24 cellular contexts compared by ENCODE assay signal in genomic region chr22:30809086-30809485, GRCh38.
DNase-seq lines count a peak whose midpoint lies in the region; ATAC-seq lines count a peak whose summit lies in the region.
"Had no signal": no experiment of that assay in that cellular context is flagged by ENCODE, and none has a peak within 500 bp of the region (broad histone marks: within the 10 kb centered on the region; RNA-seq: fewer than 3 reads in every experiment).

No MANE protein-coding gene starts in this region.

- no peak for ATAC-seq in HG03175 (IDR thresholded peaks at IDR 0.05; ENCODE audit: unreplicated experiment)
- no peak for ATAC-seq in GM19035 (IDR thresholded peaks at IDR 0.05; ENCODE audit: unreplicated experiment)
- ATAC-seq: A549, gastrocnemius medialis, lower lobe of right lung, mucosa of descending colon had no signal

- DNase-seq in Daoy (ENCODE audit: low read depth): peak; percentile 28
- DNase-seq in M059J (ENCODE audit: low read depth): peak; percentile 65
- peak; percentile 28 for DNase-seq in astrocyte of the hippocampus (ENCODE audit: low read depth, low spot score)
- peak; percentile 7 for DNase-seq in iris pigment epithelial cell (ENCODE audit: low read depth)
- DNase-seq in COR-L47 (lab: John Stamatoyannopoulos, UW): no peak
- DNase-seq in SIG-M5 treated with dmso at 0.1 percent for 504 hours (lab: John Stamatoyannopoulos, UW; ENCODE audit: unreplicated experiment): no peak
- DNase-seq: activated CD4-positive, alpha-beta T cell treated with anti-CD3 and anti-CD28 coated beads for 1 hour; activated gamma-delta T cell; CD4-positive, alpha-beta memory T cell; DMS 273 treated with DMSO at 0.1 percent for 48 hours; erythroblast; gastrocnemius medialis; H9; lower lobe of right lung; mucosa of descending colon; NCI-H1436; NCI-H2081 treated with DMSO at 0.1 percent for 48 hours; NCI-H82; spleen; stimulated activated CD4-positive, alpha-beta T cell treated with anti-CD3 and anti-CD28 coated beads, Interleukin-2, amount 100 ng/mL, for 48 hours; T-helper 2 cell had no signal

Comparison
In these comparisons a context has a peak if more than half of its experiments do, and no peak if none do; other contexts are left out.
1. DNase-seq: peak in Daoy (single experiment), M059J (single experiment), astrocyte of the hippocampus (single experiment) and iris pigment epithelial cell (single experiment); none in COR-L47 (single experiment) and SIG-M5 treated with dmso at 0.1 percent for 504 hours (single experiment).